In genomic region chr5:115432691-115433090, GRCh38 we compare ENCODE assay signal across 14 cellular contexts.
A peak's percentile ranks its signal among the peaks of the same experiment; 100 is the strongest.
DNase-seq lines count a peak whose midpoint lies in the region; ATAC-seq and TF ChIP-seq lines count a peak whose summit lies in the region.
"Had no signal": no experiment of that assay in that cellular context is flagged by ENCODE, and none has a peak within 500 bp of the region (broad histone marks: within the 10 kb centered on the region; RNA-seq: fewer than 3 reads in every experiment).

No MANE protein-coding gene starts in this region.

- no peak overlapping the region for H3K4me3 Mint-ChIP-seq in nephron progenitor cell
- H3K4me3 Mint-ChIP-seq: effector memory CD8-positive, alpha-beta T cell had no signal

- no peak for TF ChIP-seq CTCF in nephron progenitor cell (IDR thresholded peaks at IDR 0.05)

- ATAC-seq in GM21381 (IDR thresholded peaks at IDR 0.05; ENCODE audit: unreplicated experiment) (no peak), GM18511 (IDR thresholded peaks at IDR 0.05; ENCODE audit: unreplicated experiment) (no peak)
- ATAC-seq: effector memory CD8-positive, alpha-beta T cell; psoas muscle had no signal

- H3K27ac Mint-ChIP-seq in nephron progenitor cell = peak overlapping the region; percentile 81
- H3K27ac Mint-ChIP-seq: effector memory CD8-positive, alpha-beta T cell had no signal

- H3K27me3 Mint-ChIP-seq in nephron progenitor cell (ENCODE audit: low read depth, poor library complexity) = peaks cover 16% of the 10 kb centered on the region

- peaks cover 50% of the 10 kb centered on the region for H3K4me1 Mint-ChIP-seq in nephron progenitor cell

- H3K36me3 Mint-ChIP-seq in nephron progenitor cell (ENCODE audit: low read depth) = no peaks in the 10 kb centered on the region

- DNase-seq in DMS79 (lab: John Stamatoyannopoulos, UW) = peak; percentile 63
- DNase-seq in NCI-H2029 treated with DMSO at 0.1 percent for 48 hours (lab: John Stamatoyannopoulos, UW) = peak; percentile 42
- DNase-seq in amniotic epithelial cell (ENCODE audit: low read depth) = peak; percentile 66
- no peak for DNase-seq in nephron progenitor cell
- DNase-seq in NCI-H2171 treated with DMSO at 0.1 percent for 48 hours (lab: John Stamatoyannopoulos, UW) = no peak
- no peak for DNase-seq in stimulated activated naive CD4-positive, alpha-beta T cell (lab: John Stamatoyannopoulos, UW)
- DNase-seq: activated naive CD4-positive, alpha-beta T cell treated with Interleukin-2 at 50 U/mL for 16 hours; BE2C; effector memory CD8-positive, alpha-beta T cell; NCI-H446 treated with DMSO at 0.1 percent for 48 hours; Peyer's patch; psoas muscle had no signal

- H3K9me3 Mint-ChIP-seq in nephron progenitor cell = peaks cover 5% of the 10 kb centered on the region
- H3K9me3 Mint-ChIP-seq: effector memory CD8-positive, alpha-beta T cell had no signal

Comparison
In these comparisons a context has a peak if more than half of its experiments do, and no peak if none do; other contexts are left out.
1. DNase-seq: peak in DMS79 (single experiment), NCI-H2029 treated with DMSO at 0.1 percent for 48 hours (single experiment) and amniotic epithelial cell (single experiment); none in nephron progenitor cell (single experiment), NCI-H2171 treated with DMSO at 0.1 percent for 48 hours (single experiment) and stimulated activated naive CD4-positive, alpha-beta T cell (0 of 6).